In genomic region chr16:3029499-3030127, GRCh38 we compare ENCODE assay signal across 9 cellular contexts. TPM values are rescaled to one million over a fixed set of nuclear protein-coding genes. Genes with fewer than 3 reads are reported as not detected.
DNase-seq lines count a peak whose midpoint lies in the region; ATAC-seq, FAIRE-seq and TF ChIP-seq lines count a peak whose summit lies in the region.
"Had no signal": no experiment of that assay in that cellular context is flagged by ENCODE, and none has a peak within 500 bp of the region (broad histone marks: within the 10 kb centered on the region; RNA-seq: fewer than 3 reads in every experiment).

No MANE protein-coding gene starts in this region.

- no TSS peak for BruUV-seq in K562 (replicated peaks; lab: Mats Ljungman, UMichigan)

- FAIRE-seq in K562 (lab: Jason Lieb, UNC): peak; percentile 29

- H3K79me2 ChIP-seq in K562 (ENCODE audit: control insufficient read depth, insufficient read depth, low read length) (peaks cover 5% of the 10 kb centered on the region; the same call in 1 of the 3 replicates), smooth muscle cell (ENCODE audit: low read depth) (no peaks in the 10 kb centered on the region)

- H3K9ac ChIP-seq in K562 (ENCODE audit: insufficient read depth in 1 of 2, low read depth in 2 of 2, low read length in 2 of 2) (peak overlapping the region; percentile 40 to 89; a peak in 3 of 4 replicates), smooth muscle cell (ENCODE audit: low read depth) (no peak overlapping the region)

- TF ChIP-seq POLR2A in K562 (conservative IDR thresholded peaks at IDR 0.05) (no peak), ovary (IDR thresholded peaks at IDR 0.05) (no peak)

- no peak for TF ChIP-seq RAD21 in K562 (CRISPR knock-in tag; conservative IDR thresholded peaks at IDR 0.05 in 1 of 2, IDR thresholded peaks at IDR 0.05 in 1 of 2)

- TF ChIP-seq CTCF in K562 (IDR thresholded peaks at IDR 0.05 in 2 of 3, conservative IDR thresholded peaks at IDR 0.05 in 1 of 3; ENCODE audit: insufficient read depth in 2 of 3, low read depth in 1 of 3, low read length in 3 of 3) (no peak), neutrophil (IDR thresholded peaks at IDR 0.05) (no peak), smooth muscle cell (IDR thresholded peaks at IDR 0.05; ENCODE audit: borderline replicate concordance, insufficient read depth, poor library complexity, severe bottlenecking) (no peak), ovary (IDR thresholded peaks at IDR 0.05) (no peak)

- H3K4me3 ChIP-seq in K562 (peak overlapping the region; percentile 23; the same call in 1 of the 2 replicates), neutrophil (ENCODE audit: low read depth in 1 of 2, low read length in 1 of 2) (peak overlapping the region; percentile 46 to 59), smooth muscle cell (no peak overlapping the region), ovary (no peak overlapping the region)

- peaks cover 3% of the 10 kb centered on the region; the same call in 1 of the 2 replicates for H4K20me1 ChIP-seq in K562 (replicated peaks; ENCODE audit: control insufficient read depth, insufficient read depth, low read length)
- H4K20me1 ChIP-seq in smooth muscle cell (ENCODE audit: low read depth): peaks cover 58% of the 10 kb centered on the region

- no peaks in the 10 kb centered on the region for H3F3A ChIP-seq in smooth muscle cell (ENCODE audit: low read depth)

- H3K36me3 ChIP-seq in K562 (ENCODE audit: control insufficient read depth, insufficient read depth, low read length) (peaks cover 24% of the 10 kb centered on the region; the same call in 2 of the 3 replicates), neutrophil (no peaks in the 10 kb centered on the region), smooth muscle cell (ENCODE audit: low read depth) (no peaks in the 10 kb centered on the region), ovary (no peaks in the 10 kb centered on the region)

- no peaks in the 10 kb centered on the region for H3K9me3 ChIP-seq in K562 (replicated peaks; ENCODE audit: control insufficient read depth, insufficient read depth, low read depth, low read length)
- no peaks in the 10 kb centered on the region for H3K9me3 ChIP-seq in neutrophil
- no peaks in the 10 kb centered on the region for H3K9me3 ChIP-seq in smooth muscle cell (replicated peaks; ENCODE audit: low read depth)
- H3K9me3 ChIP-seq in ovary: no peaks in the 10 kb centered on the region

- WGBS in K562 (ENCODE audit: insufficient coverage, low coverage, missing lambda C conversion rate): 2% methylated on average over 50 of the region's 55 CpGs
- WGBS in smooth muscle cell (ENCODE audit: low lambda C conversion rate): 85% methylated on average over 40 of the region's 55 CpGs
- 5 to 6% (median 5%) methylated on average over 51 to 55 of the region's 55 CpGs for WGBS in ovary, 3 donors

- DNase-seq in EH (ENCODE audit: low read depth) (peak; percentile 56), RPMI7951 (ENCODE audit: low read depth) (peak; percentile 55), K562 (ENCODE audit: extremely low read depth in 1 of 4, low spot score in 3 of 4) (peak; percentile 59 to 80 (median 62)), smooth muscle cell (lab: John Stamatoyannopoulos, UW; ENCODE audit: unreplicated experiment) (no peak), ovary (no peak), NCI-H524 treated with DMSO at 0.1 percent for 48 hours (lab: John Stamatoyannopoulos, UW) (no peak), NCI-H2107 (lab: John Stamatoyannopoulos, UW) (no peak)
- DNase-seq: midbrain had no signal

- H3K27ac ChIP-seq in K562 (ENCODE audit: extremely low read depth, low read depth, low read length) (no peak overlapping the region), neutrophil (peak overlapping the region; percentile 47), smooth muscle cell (ENCODE audit: low read depth) (no peak overlapping the region), ovary (no peak overlapping the region)

- CTCF ChIA-PET in K562 (lab: Yijun Ruan, JAX; ENCODE audit: low intra/inter-chr PET ratio): no interaction called here

- ATAC-seq in K562: peak; percentile 69

- no peaks in the 10 kb centered on the region for H3K9me1 ChIP-seq in K562 (ENCODE audit: control insufficient read depth, insufficient read depth, low read length)

- H2AFZ ChIP-seq in K562 (ENCODE audit: low read depth, low read length) (peak overlapping the region; percentile 71), smooth muscle cell (ENCODE audit: low read depth) (no peak overlapping the region)

- H3K4me2 ChIP-seq in K562 (ENCODE audit: insufficient read depth, low read length) (peak overlapping the region; percentile 67), smooth muscle cell (no peak overlapping the region)

- H3K4me1 ChIP-seq in K562 (replicated peaks in 1 of 2; ENCODE audit: control insufficient read depth in 2 of 2, insufficient read depth in 2 of 2, low read length in 2 of 2): peaks cover 15 to 62% of the 10 kb centered on the region in 2 experiments
- peaks cover 46 to 65% of the 10 kb centered on the region in 2 experiments for H3K4me1 ChIP-seq in neutrophil (ENCODE audit: control insufficient read depth in 1 of 2, insufficient read depth in 1 of 2, low read depth in 1 of 2, low read length in 1 of 2)
- peaks cover 8% of the 10 kb centered on the region for H3K4me1 ChIP-seq in smooth muscle cell (ENCODE audit: low read depth)
- H3K4me1 ChIP-seq in ovary (ENCODE audit: insufficient read depth): no peaks in the 10 kb centered on the region

- TF ChIP-seq EP300 in K562 (IDR thresholded peaks at IDR 0.05; ENCODE audit: low read length) (no peak), ovary (IDR thresholded peaks at IDR 0.05) (no peak)

- in situ Hi-C loops in K562 (cut with MboI): no loop called here

- intact Hi-C loops in K562 (cut with micrococcal nuclease): loop anchor here (10.0 kb wide), 1 partner anchor 65 kb away; the partner anchor contains the start of genes KREMEN2 and PAQR4
- intact Hi-C loops in ovary (cut with DNase I): loop anchor here in 2 of 4 donors (10.0 kb wide), 2 partner anchors 135 to 255 kb away; partner anchors contain the start of gene ZNF263 (in 1 of the 2)

- POLR2A ChIA-PET in K562 (lab: Yijun Ruan, JAX): interaction anchor here (0.6 to 1.6 kb wide), 5 partner anchors 10 to 120 kb away, joined by 3 to 5 read pairs (median 3); partner anchors contain the start of gene TNFRSF12A

- H3K27me3 ChIP-seq in K562 (ENCODE audit: control insufficient read depth in 2 of 2, insufficient read depth in 2 of 2, low read length in 2 of 2) (peaks cover 20 to 51% of the 10 kb centered on the region in 2 experiments; a peak in 4 of 5 replicates), neutrophil (peaks cover 60% of the 10 kb centered on the region), smooth muscle cell (ENCODE audit: low read depth) (peaks cover 32% of the 10 kb centered on the region), ovary (peaks cover 2% of the 10 kb centered on the region)

RNA-seq across cellular contexts. Expression of gene THOC6, which starts 5.8 kb away (rescaled TPM):
- total RNA-seq in RPMI7951 (2014; rRNA removed; shearing (Covaris generic)): 16.1 and 20.8 TPM in 2 replicates
- total RNA-seq in K562 (2011; cell fraction: chromatin; rRNA removed; ENCODE audit: low replicate concordance): 53.2 and 110 TPM in 2 replicates
- 76.5 and 89.0 TPM in 2 replicates for total RNA-seq in K562 (2011; cell fraction: nucleolus; rRNA removed)
- total RNA-seq in K562 (2011; cell fraction: nucleoplasm; rRNA removed): 47.3 and 55.1 TPM in 2 replicates
- total RNA-seq in K562 (2014; rRNA removed) (51.2 and 66.7 TPM in 2 replicates), K562 (2014; rRNA removed; fragmentation: Illumina TruSeq; extraction: Trizol) (13.2 and 22.3 TPM in 2 replicates), K562 (2015; rRNA removed; fragmentation: Illumina TruSeq; extraction: Trizol) (42.7 and 46.7 TPM in 2 replicates), K562 (2021) (65.4 and 70.1 TPM in 2 replicates), smooth muscle cell (24.1 and 28.9 TPM in 2 replicates), ovary (10 to 100 TPM in 6 of 7 donors, 1 to 10 TPM in 1; 6.7 to 21.0 (median 15.6) TPM)
- polyA plus RNA-seq in K562 (2011; rRNA removed) (38.7 and 47.4 TPM in 2 replicates), K562 (2014; fragmentation: Illumina TruSeq; extraction: Trizol) (42.3 and 48.3 TPM in 2 replicates), K562 (2014; fragmentation: Nextera tagmentation; extraction: Ambion mirVana) (1 to 10 TPM; 2.5 to 5.5 TPM), K562 (2014; rRNA removed) (64.5 and 66.6 TPM in 2 replicates), smooth muscle cell (59.4 and 83.9 TPM in 2 replicates), ovary (10 to 100 TPM in 1 of 2 donors, 1 to 10 TPM in 1; 3.5 to 14.3 TPM)
- 53.0 and 93.1 TPM in 2 replicates for polyA plus RNA-seq in K562 (2011; cell fraction: cytosol; rRNA removed)
- 154 TPM in 2 replicates for polyA plus RNA-seq in K562 (2011; cell fraction: nucleus; rRNA removed)
- 65.3 and 65.6 TPM in 2 replicates for polyA plus RNA-seq in K562 (2012)
- 19.6 and 28.3 TPM in 2 replicates for polyA minus RNA-seq in K562 (2011; rRNA and poly(A)+ RNA removed)
- 32.0 and 41.0 TPM in 2 replicates for polyA minus RNA-seq in K562 (2011; cell fraction: cytosol; rRNA and poly(A)+ RNA removed)
- 17.4 and 24.7 TPM in 2 replicates for polyA minus RNA-seq in K562 (2011; cell fraction: nucleus; rRNA and poly(A)+ RNA removed)

RNA-seq across cellular contexts. Expression of gene HCFC1R1, which starts 5.9 kb away (rescaled TPM):
- 21.7 and 38.6 TPM in 2 replicates for total RNA-seq in RPMI7951 (2014; rRNA removed; shearing (Covaris generic))
- 4.0 and 6.9 TPM in 2 replicates for total RNA-seq in K562 (2011; cell fraction: chromatin; rRNA removed; ENCODE audit: low replicate concordance)
- total RNA-seq in K562 (2011; cell fraction: nucleolus; rRNA removed): 7.2 and 7.8 TPM in 2 replicates
- total RNA-seq in K562 (2011; cell fraction: nucleoplasm; rRNA removed): 2.9 and 7.3 TPM in 2 replicates
- 19.3 and 32.1 TPM in 2 replicates for total RNA-seq in K562 (2014; rRNA removed)
- total RNA-seq in K562 (2014; rRNA removed; fragmentation: Illumina TruSeq; extraction: Trizol): 3.9 and 5.1 TPM in 2 replicates
- total RNA-seq in K562 (2015; rRNA removed; fragmentation: Illumina TruSeq; extraction: Trizol): 9.4 and 11.2 TPM in 2 replicates
- 27.8 and 29.0 TPM in 2 replicates for total RNA-seq in K562 (2021)
- polyA plus RNA-seq in K562 (2011; rRNA removed): 5.2 and 8.1 TPM in 2 replicates
- 14.9 and 33.5 TPM in 2 replicates for polyA plus RNA-seq in K562 (2011; cell fraction: cytosol; rRNA removed)
- polyA plus RNA-seq in K562 (2011; cell fraction: nucleus; rRNA removed): 15.9 and 23.6 TPM in 2 replicates
- 33.0 and 38.8 TPM in 2 replicates for polyA plus RNA-seq in K562 (2012)
- polyA plus RNA-seq in K562 (2014; fragmentation: Illumina TruSeq; extraction: Trizol): 15.6 and 31.2 TPM in 2 replicates
- polyA plus RNA-seq in K562 (2014; fragmentation: Nextera tagmentation; extraction: Ambion mirVana): 1 to 10 TPM; 2.2 to 4.1 TPM
- polyA plus RNA-seq in K562 (2014; rRNA removed): 19.2 and 24.0 TPM in 2 replicates
- polyA minus RNA-seq in K562 (2011; rRNA and poly(A)+ RNA removed): 1.4 and 2.3 TPM in 2 replicates
- 8.2 and 13.5 TPM in 2 replicates for polyA minus RNA-seq in K562 (2011; cell fraction: cytosol; rRNA and poly(A)+ RNA removed)
- polyA minus RNA-seq in K562 (2011; cell fraction: nucleus; rRNA and poly(A)+ RNA removed): 2.3 and 4.6 TPM in 2 replicates
- total RNA-seq in smooth muscle cell: 63.3 and 73.5 TPM in 2 replicates
- 337 and 367 TPM in 2 replicates for polyA plus RNA-seq in smooth muscle cell
- total RNA-seq in ovary: 10 to 100 TPM; 15.9 to 73.1 (median 55.1) TPM
- 10 to 100 TPM; 27.5 to 82.0 TPM for polyA plus RNA-seq in ovary

RNA-seq across cellular contexts. Expression of gene BICDL2, which starts 7.1 kb away (rescaled TPM):
- total RNA-seq in RPMI7951 (2014; rRNA removed; shearing (Covaris generic)): 0.36 and 0.68 TPM in 2 replicates
- total RNA-seq in K562 (2011; cell fraction: chromatin; rRNA removed; ENCODE audit: low replicate concordance): 0.23 and 0.65 TPM in 2 replicates
- 1.1 and 1.2 TPM in 2 replicates for total RNA-seq in K562 (2011; cell fraction: nucleolus; rRNA removed)
- 0.29 and 0.46 TPM in 2 replicates for total RNA-seq in K562 (2011; cell fraction: nucleoplasm; rRNA removed)
- 0.09 and 0.12 TPM in 2 replicates for total RNA-seq in K562 (2014; rRNA removed)
- total RNA-seq in K562 (2014; rRNA removed; fragmentation: Illumina TruSeq; extraction: Trizol): not detected in 2 replicates
- total RNA-seq in K562 (2015; rRNA removed; fragmentation: Illumina TruSeq; extraction: Trizol): 0.08 TPM in 1 of 2 replicates, not detected in the other
- total RNA-seq in K562 (2021): 0.09 TPM in 2 replicates
- polyA plus RNA-seq in K562 (2011; rRNA removed): 0.18 and 0.28 TPM in 2 replicates
- 0.32 and 0.63 TPM in 2 replicates for polyA plus RNA-seq in K562 (2011; cell fraction: cytosol; rRNA removed)
- polyA plus RNA-seq in K562 (2011; cell fraction: nucleus; rRNA removed): 0.28 and 0.41 TPM in 2 replicates
- polyA plus RNA-seq in K562 (2012): 0.17 and 0.27 TPM in 2 replicates
- not detected in 2 replicates for polyA plus RNA-seq in K562 (2014; fragmentation: Illumina TruSeq; extraction: Trizol)
- not detected for polyA plus RNA-seq in K562 (2014; fragmentation: Nextera tagmentation; extraction: Ambion mirVana)
- not detected in 2 replicates for polyA plus RNA-seq in K562 (2014; rRNA removed)
- not detected in 2 replicates for polyA minus RNA-seq in K562 (2011; rRNA and poly(A)+ RNA removed)
- 0.57 TPM in 1 of 2 replicates, not detected in the other for polyA minus RNA-seq in K562 (2011; cell fraction: cytosol; rRNA and poly(A)+ RNA removed)
- 0.44 and 0.54 TPM in 2 replicates for polyA minus RNA-seq in K562 (2011; cell fraction: nucleus; rRNA and poly(A)+ RNA removed)
- 0.49 and 1.5 TPM in 2 replicates for total RNA-seq in smooth muscle cell
- 0.86 and 7.9 TPM in 2 replicates for polyA plus RNA-seq in smooth muscle cell
- total RNA-seq in ovary: 10 to 100 TPM in 1 of 7 donors, 1 to 10 TPM in 2, under 1 TPM in 2, not detected in 2; 0.89 to 21.9 (median 1.7) TPM
- polyA plus RNA-seq in ovary: under 1 TPM in 1 of 2 donors, not detected in 1; 0.02 TPM

RNA-seq across cellular contexts. Expression of gene TNFRSF12A, which starts 9.4 kb away (rescaled TPM):
- 184 and 304 TPM in 2 replicates for total RNA-seq in RPMI7951 (2014; rRNA removed; shearing (Covaris generic))
- 22.8 and 80.5 TPM in 2 replicates for total RNA-seq in K562 (2011; cell fraction: chromatin; rRNA removed; ENCODE audit: low replicate concordance)
- 79.5 and 92.2 TPM in 2 replicates for total RNA-seq in K562 (2011; cell fraction: nucleolus; rRNA removed)
- total RNA-seq in K562 (2011; cell fraction: nucleoplasm; rRNA removed): 54.3 and 65.7 TPM in 2 replicates
- total RNA-seq in K562 (2014; rRNA removed) (55.9 and 61.8 TPM in 2 replicates), K562 (2014; rRNA removed; fragmentation: Illumina TruSeq; extraction: Trizol) (15.5 and 16.0 TPM in 2 replicates), K562 (2015; rRNA removed; fragmentation: Illumina TruSeq; extraction: Trizol) (26.5 and 27.6 TPM in 2 replicates), K562 (2021) (29.3 and 32.1 TPM in 2 replicates), smooth muscle cell (192 and 219 TPM in 2 replicates), ovary (10 to 100 TPM in 2 of 7 donors, 1 to 10 TPM in 5; 3.7 to 52.5 (median 8.6) TPM)
- polyA plus RNA-seq in K562 (2011; rRNA removed) (25.7 and 30.0 TPM in 2 replicates), K562 (2014; fragmentation: Illumina TruSeq; extraction: Trizol) (19.0 and 26.3 TPM in 2 replicates), K562 (2014; fragmentation: Nextera tagmentation; extraction: Ambion mirVana) (under 1 TPM; 0.41 to 0.66 TPM), K562 (2014; rRNA removed) (46.8 and 52.9 TPM in 2 replicates), smooth muscle cell (386 and 512 TPM in 2 replicates), ovary (1 to 10 TPM; 7.9 to 8.1 TPM)
- 31.2 and 111 TPM in 2 replicates for polyA plus RNA-seq in K562 (2011; cell fraction: cytosol; rRNA removed)
- polyA plus RNA-seq in K562 (2011; cell fraction: nucleus; rRNA removed): 55.9 and 141 TPM in 2 replicates
- 22.9 and 23.5 TPM in 2 replicates for polyA plus RNA-seq in K562 (2012)
- polyA minus RNA-seq in K562 (2011; rRNA and poly(A)+ RNA removed): 3.7 and 7.9 TPM in 2 replicates
- 25.0 and 27.7 TPM in 2 replicates for polyA minus RNA-seq in K562 (2011; cell fraction: cytosol; rRNA and poly(A)+ RNA removed)
- 29.5 and 30.0 TPM in 2 replicates for polyA minus RNA-seq in K562 (2011; cell fraction: nucleus; rRNA and poly(A)+ RNA removed)

RNA-seq across cellular contexts. Expression of gene CLDN6, which starts 11.6 kb away (rescaled TPM):
- total RNA-seq in RPMI7951 (2014; rRNA removed; shearing (Covaris generic)): not detected in 2 replicates
- total RNA-seq in K562 (2011; cell fraction: chromatin; rRNA removed; ENCODE audit: low replicate concordance): 0.53 and 0.65 TPM in 2 replicates
- total RNA-seq in K562 (2011; cell fraction: nucleolus; rRNA removed): 2.2 and 2.5 TPM in 2 replicates
- 0.73 and 0.76 TPM in 2 replicates for total RNA-seq in K562 (2011; cell fraction: nucleoplasm; rRNA removed)
- total RNA-seq in K562 (2014; rRNA removed) (0.23 and 0.49 TPM in 2 replicates), K562 (2014; rRNA removed; fragmentation: Illumina TruSeq; extraction: Trizol) (0.22 and 0.38 TPM in 2 replicates), K562 (2015; rRNA removed; fragmentation: Illumina TruSeq; extraction: Trizol) (0.26 TPM in 1 of 2 replicates, not detected in the other), K562 (2021) (0.75 and 1.1 TPM in 2 replicates), smooth muscle cell (97.0 and 113 TPM in 2 replicates), ovary (1 to 10 TPM in 1 of 7 donors, not detected in 6; 1.8 TPM)
- polyA plus RNA-seq in K562 (2011; rRNA removed) (0.56 and 0.93 TPM in 2 replicates), K562 (2014; fragmentation: Illumina TruSeq; extraction: Trizol) (0.45 and 0.83 TPM in 2 replicates), K562 (2014; fragmentation: Nextera tagmentation; extraction: Ambion mirVana) (not detected), K562 (2014; rRNA removed) (0.20 and 0.32 TPM in 2 replicates), smooth muscle cell (55.4 and 365 TPM in 2 replicates), ovary (not detected)
- 0.58 and 1.1 TPM in 2 replicates for polyA plus RNA-seq in K562 (2011; cell fraction: cytosol; rRNA removed)
- 0.24 and 0.42 TPM in 2 replicates for polyA plus RNA-seq in K562 (2011; cell fraction: nucleus; rRNA removed)
- 0.49 and 1.1 TPM in 2 replicates for polyA plus RNA-seq in K562 (2012)
- 0.32 and 0.39 TPM in 2 replicates for polyA minus RNA-seq in K562 (2011; rRNA and poly(A)+ RNA removed)
- polyA minus RNA-seq in K562 (2011; cell fraction: cytosol; rRNA and poly(A)+ RNA removed): 1.0 and 2.1 TPM in 2 replicates
- not detected in 2 replicates for polyA minus RNA-seq in K562 (2011; cell fraction: nucleus; rRNA and poly(A)+ RNA removed)

Comparison
In these comparisons a context has a peak if more than half of its experiments do, and no peak if none do; other contexts are left out.
1. DNase-seq: peak in EH (single experiment), RPMI7951 (single experiment) and K562 (4 of 4); none in smooth muscle cell (single experiment), ovary (0 of 5), NCI-H524 treated with DMSO at 0.1 percent for 48 hours (single experiment) and NCI-H2107 (single experiment).
2. H3K4me3 ChIP-seq: peak in K562 (single experiment) and neutrophil (2 of 2); none in smooth muscle cell (single experiment) and ovary (single experiment).